ENCODE assay signal across 18 cellular contexts in genomic region chr1:94772230-94772641, GRCh38. TPM values are rescaled to one million over a fixed set of nuclear protein-coding genes. Genes with fewer than 3 reads are reported as not detected.
DNase-seq lines count a peak whose midpoint lies in the region; ATAC-seq and TF ChIP-seq lines count a peak whose summit lies in the region.
"Had no signal": no experiment of that assay in that cellular context is flagged by ENCODE, and none has a peak within 500 bp of the region (broad histone marks: within the 10 kb centered on the region; RNA-seq: fewer than 3 reads in every experiment).

No MANE protein-coding gene starts in this region.

- no peak for TF ChIP-seq CTCF in RWPE1 (conservative IDR thresholded peaks at IDR 0.05; ENCODE audit: low read depth)
- no peak for TF ChIP-seq CTCF in fibroblast of mammary gland (conservative IDR thresholded peaks at IDR 0.05; ENCODE audit: control insufficient read depth, insufficient read depth, low read depth, low read length)
- no peak for TF ChIP-seq CTCF in progenitor cell of endocrine pancreas (IDR thresholded peaks at IDR 0.05; ENCODE audit: unreplicated experiment)

- peak overlapping the region; percentile 95 for H3K27ac Mint-ChIP-seq in progenitor cell of endocrine pancreas
- H3K27ac Mint-ChIP-seq: H9; stimulated activated naive CD8-positive, alpha-beta T cell treated with anti-CD3 and anti-CD28 coated beads, Interleukin-15, amount 100 ng/mL, for 72 hours; T-helper 17 cell had no signal

- no peak overlapping the region for H3K27ac ChIP-seq in RWPE1
- H3K27ac ChIP-seq: brain microvascular endothelial cell, parathyroid adenoma had no signal

- H3K9me3 Mint-ChIP-seq in progenitor cell of endocrine pancreas (ENCODE audit: low read depth) = no peaks in the 10 kb centered on the region
- H3K9me3 Mint-ChIP-seq: H9; stimulated activated naive CD8-positive, alpha-beta T cell treated with anti-CD3 and anti-CD28 coated beads, Interleukin-15, amount 100 ng/mL, for 72 hours had no signal

- DNase-seq in LHCN-M2 (ENCODE audit: low read depth) (peak; percentile 30), RWPE1 (ENCODE audit: low spot score) (peak; percentile 26), fibroblast of mammary gland (ENCODE audit: low read depth) (peak; percentile 73), progenitor cell of endocrine pancreas (ENCODE audit: low spot score, unreplicated experiment) (no peak), NCI-H2081 (lab: John Stamatoyannopoulos, UW) (no peak), SK-N-DZ (ENCODE audit: low spot score) (no peak)
- DNase-seq: activated CD4-positive, alpha-beta T cell treated with anti-CD3 and anti-CD28 coated beads for 1 hour; activated naive CD4-positive, alpha-beta T cell treated with Interleukin-2 at 50 U/mL for 16 hours; brain microvascular endothelial cell; effector CD8-positive, alpha-beta T cell; H9; NCI-H1105; NCI-H526; stimulated activated naive CD8-positive, alpha-beta T cell treated with anti-CD3 and anti-CD28 coated beads, Interleukin-15, amount 100 ng/mL, for 72 hours; T-helper 17 cell had no signal

- CTCF ChIA-PET in RWPE1 (lab: Yijun Ruan, JAX) = no interaction called here

- ATAC-seq in GM18517 (IDR thresholded peaks at IDR 0.05; ENCODE audit: unreplicated experiment) = no peak
- ATAC-seq in GM18870 (IDR thresholded peaks at IDR 0.05; ENCODE audit: unreplicated experiment) = no peak
- ATAC-seq: stimulated activated naive CD8-positive, alpha-beta T cell treated with anti-CD3 and anti-CD28 coated beads, Interleukin-15, amount 100 ng/mL, for 72 hours; T-helper 17 cell had no signal

- peak overlapping the region; percentile 1 for H3K4me3 Mint-ChIP-seq in progenitor cell of endocrine pancreas (ENCODE audit: low read depth)
- H3K4me3 Mint-ChIP-seq: H9; stimulated activated naive CD8-positive, alpha-beta T cell treated with anti-CD3 and anti-CD28 coated beads, Interleukin-15, amount 100 ng/mL, for 72 hours; T-helper 17 cell had no signal

- POLR2A ChIA-PET in RWPE1 (lab: Yijun Ruan, JAX; ENCODE audit: low non-redundant PET) = no interaction called here

- peaks cover 43% of the 10 kb centered on the region for H3K4me1 Mint-ChIP-seq in progenitor cell of endocrine pancreas (ENCODE audit: low read depth)
- H3K4me1 Mint-ChIP-seq: stimulated activated naive CD8-positive, alpha-beta T cell treated with anti-CD3 and anti-CD28 coated beads, Interleukin-15, amount 100 ng/mL, for 72 hours; T-helper 17 cell had no signal

- H3K4me3 ChIP-seq in fibroblast of mammary gland (ENCODE audit: control insufficient read depth, low read depth, low read length) = no peak overlapping the region

- peaks cover 9% of the 10 kb centered on the region for H3K36me3 Mint-ChIP-seq in progenitor cell of endocrine pancreas (ENCODE audit: insufficient read depth)

- H3K27me3 Mint-ChIP-seq in progenitor cell of endocrine pancreas = no peaks in the 10 kb centered on the region

RNA-seq across cellular contexts. Expression of gene SLC44A3, which starts 47.9 kb away (rescaled TPM):
- total RNA-seq in LHCN-M2 (2014; rRNA removed) (1.2 and 1.5 TPM in 2 replicates), progenitor cell of endocrine pancreas (70.4 and 75.4 TPM in 2 replicates)
- polyA plus RNA-seq in LHCN-M2 (2012) = 1.2 TPM
- polyA plus RNA-seq in SK-N-DZ (2014; cell fraction: cytosol; rRNA removed) = 0.25 and 0.44 TPM in 2 replicates
- 0.87 and 0.98 TPM in 2 replicates for polyA plus RNA-seq in SK-N-DZ (2014; cell fraction: nucleus; rRNA removed)

Comparison
In these comparisons a context has a peak if more than half of its experiments do, and no peak if none do; other contexts are left out.
1. DNase-seq: peak in LHCN-M2 (single experiment), RWPE1 (single experiment) and fibroblast of mammary gland (single experiment); none in progenitor cell of endocrine pancreas (single experiment), NCI-H2081 (0 of 2) and SK-N-DZ (single experiment).
2. RNA of gene SLC44A3, which starts 47.9 kb away (total RNA-seq): 70.4 to 75.4 TPM in progenitor cell of endocrine pancreas; 1.2 to 1.5 TPM in LHCN-M2; every median in the first group is over 10 times any median in the second.